ENCODE assay signal across 3 cellular contexts in the genomic region with DNA sequence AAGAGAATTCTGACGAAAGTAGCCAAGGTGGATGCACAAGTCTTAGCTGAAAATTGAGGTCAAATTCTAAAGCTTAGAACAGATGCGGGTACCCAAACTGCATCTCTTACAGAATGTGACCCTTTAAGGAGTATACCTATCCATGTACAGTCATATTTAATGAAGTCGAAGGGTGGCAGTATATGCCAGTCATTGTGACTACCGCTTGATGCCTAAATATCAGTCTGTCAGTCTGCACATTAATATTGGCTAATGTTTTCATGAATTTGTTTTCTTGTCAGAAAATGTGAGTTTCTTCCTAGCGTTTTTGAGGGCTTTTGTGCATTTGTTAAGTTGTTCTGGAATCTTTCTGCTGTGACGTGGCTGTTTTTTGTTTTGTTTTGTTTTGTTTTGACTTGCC.
TF ChIP-seq lines count a peak whose summit lies in the region.

No MANE protein-coding gene starts in this region.

TF ChIP-seq in A549, 52 proteins besides CTCF, POLR2A, EP300 and RAD21:
- TF ChIP-seq TP53 (CRISPR knock-in tag; IDR thresholded peaks at IDR 0.05) (no peak), HDAC2 (IDR thresholded peaks at IDR 0.05) (no peak), RNF2 (IDR thresholded peaks at IDR 0.05; ENCODE audit: borderline replicate concordance, low read depth) (no peak), NFE2L2 (conservative IDR thresholded peaks at IDR 0.05; ENCODE audit: low read length) (peak; percentile 68)

TF ChIP-seq in GM23338, 12 proteins besides CTCF, POLR2A, EP300 and RAD21:
- no peak for TF ChIP-seq JUNB (IDR thresholded peaks at IDR 0.05; ENCODE audit: unreplicated experiment)
- TF ChIP-seq, protein P1, sequence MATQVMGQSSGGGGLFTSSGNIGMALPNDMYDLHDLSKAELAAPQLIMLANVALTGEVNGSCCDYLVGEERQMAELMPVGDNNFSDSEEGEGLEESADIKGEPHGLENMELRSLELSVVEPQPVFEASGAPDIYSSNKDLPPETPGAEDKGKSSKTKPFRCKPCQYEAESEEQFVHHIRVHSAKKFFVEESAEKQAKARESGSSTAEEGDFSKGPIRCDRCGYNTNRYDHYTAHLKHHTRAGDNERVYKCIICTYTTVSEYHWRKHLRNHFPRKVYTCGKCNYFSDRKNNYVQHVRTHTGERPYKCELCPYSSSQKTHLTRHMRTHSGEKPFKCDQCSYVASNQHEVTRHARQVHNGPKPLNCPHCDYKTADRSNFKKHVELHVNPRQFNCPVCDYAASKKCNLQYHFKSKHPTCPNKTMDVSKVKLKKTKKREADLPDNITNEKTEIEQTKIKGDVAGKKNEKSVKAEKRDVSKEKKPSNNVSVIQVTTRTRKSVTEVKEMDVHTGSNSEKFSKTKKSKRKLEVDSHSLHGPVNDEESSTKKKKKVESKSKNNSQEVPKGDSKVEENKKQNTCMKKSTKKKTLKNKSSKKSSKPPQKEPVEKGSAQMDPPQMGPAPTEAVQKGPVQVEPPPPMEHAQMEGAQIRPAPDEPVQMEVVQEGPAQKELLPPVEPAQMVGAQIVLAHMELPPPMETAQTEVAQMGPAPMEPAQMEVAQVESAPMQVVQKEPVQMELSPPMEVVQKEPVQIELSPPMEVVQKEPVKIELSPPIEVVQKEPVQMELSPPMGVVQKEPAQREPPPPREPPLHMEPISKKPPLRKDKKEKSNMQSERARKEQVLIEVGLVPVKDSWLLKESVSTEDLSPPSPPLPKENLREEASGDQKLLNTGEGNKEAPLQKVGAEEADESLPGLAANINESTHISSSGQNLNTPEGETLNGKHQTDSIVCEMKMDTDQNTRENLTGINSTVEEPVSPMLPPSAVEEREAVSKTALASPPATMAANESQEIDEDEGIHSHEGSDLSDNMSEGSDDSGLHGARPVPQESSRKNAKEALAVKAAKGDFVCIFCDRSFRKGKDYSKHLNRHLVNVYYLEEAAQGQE (IDR thresholded peaks at IDR 0.05; ENCODE audit: unreplicated experiment): no peak
TF ChIP-seq in GM23338: peak in this region for 0.

TF ChIP-seq in H1, 55 proteins besides CTCF, POLR2A, EP300 and RAD21:
- TF ChIP-seq EGR1 (IDR thresholded peaks at IDR 0.05; ENCODE audit: borderline replicate concordance, low read depth, low read length): no peak
- no peak for TF ChIP-seq BACH1 (IDR thresholded peaks at IDR 0.05; ENCODE audit: low read length)
- no peak for TF ChIP-seq KDM4A (IDR thresholded peaks at IDR 0.05; ENCODE audit: low read depth, low read length, severe bottlenecking)
- TF ChIP-seq RBBP5 (IDR thresholded peaks at IDR 0.05; ENCODE audit: borderline replicate concordance, low read depth, low read length): no peak
- TF ChIP-seq, protein P2, sequence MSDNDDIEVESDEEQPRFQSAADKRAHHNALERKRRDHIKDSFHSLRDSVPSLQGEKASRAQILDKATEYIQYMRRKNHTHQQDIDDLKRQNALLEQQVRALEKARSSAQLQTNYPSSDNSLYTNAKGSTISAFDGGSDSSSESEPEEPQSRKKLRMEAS (IDR thresholded peaks at IDR 0.05): no peak
- TF ChIP-seq TEAD4 (IDR thresholded peaks at IDR 0.05; ENCODE audit: low read depth, low read length): no peak
- TF ChIP-seq, protein P3, sequence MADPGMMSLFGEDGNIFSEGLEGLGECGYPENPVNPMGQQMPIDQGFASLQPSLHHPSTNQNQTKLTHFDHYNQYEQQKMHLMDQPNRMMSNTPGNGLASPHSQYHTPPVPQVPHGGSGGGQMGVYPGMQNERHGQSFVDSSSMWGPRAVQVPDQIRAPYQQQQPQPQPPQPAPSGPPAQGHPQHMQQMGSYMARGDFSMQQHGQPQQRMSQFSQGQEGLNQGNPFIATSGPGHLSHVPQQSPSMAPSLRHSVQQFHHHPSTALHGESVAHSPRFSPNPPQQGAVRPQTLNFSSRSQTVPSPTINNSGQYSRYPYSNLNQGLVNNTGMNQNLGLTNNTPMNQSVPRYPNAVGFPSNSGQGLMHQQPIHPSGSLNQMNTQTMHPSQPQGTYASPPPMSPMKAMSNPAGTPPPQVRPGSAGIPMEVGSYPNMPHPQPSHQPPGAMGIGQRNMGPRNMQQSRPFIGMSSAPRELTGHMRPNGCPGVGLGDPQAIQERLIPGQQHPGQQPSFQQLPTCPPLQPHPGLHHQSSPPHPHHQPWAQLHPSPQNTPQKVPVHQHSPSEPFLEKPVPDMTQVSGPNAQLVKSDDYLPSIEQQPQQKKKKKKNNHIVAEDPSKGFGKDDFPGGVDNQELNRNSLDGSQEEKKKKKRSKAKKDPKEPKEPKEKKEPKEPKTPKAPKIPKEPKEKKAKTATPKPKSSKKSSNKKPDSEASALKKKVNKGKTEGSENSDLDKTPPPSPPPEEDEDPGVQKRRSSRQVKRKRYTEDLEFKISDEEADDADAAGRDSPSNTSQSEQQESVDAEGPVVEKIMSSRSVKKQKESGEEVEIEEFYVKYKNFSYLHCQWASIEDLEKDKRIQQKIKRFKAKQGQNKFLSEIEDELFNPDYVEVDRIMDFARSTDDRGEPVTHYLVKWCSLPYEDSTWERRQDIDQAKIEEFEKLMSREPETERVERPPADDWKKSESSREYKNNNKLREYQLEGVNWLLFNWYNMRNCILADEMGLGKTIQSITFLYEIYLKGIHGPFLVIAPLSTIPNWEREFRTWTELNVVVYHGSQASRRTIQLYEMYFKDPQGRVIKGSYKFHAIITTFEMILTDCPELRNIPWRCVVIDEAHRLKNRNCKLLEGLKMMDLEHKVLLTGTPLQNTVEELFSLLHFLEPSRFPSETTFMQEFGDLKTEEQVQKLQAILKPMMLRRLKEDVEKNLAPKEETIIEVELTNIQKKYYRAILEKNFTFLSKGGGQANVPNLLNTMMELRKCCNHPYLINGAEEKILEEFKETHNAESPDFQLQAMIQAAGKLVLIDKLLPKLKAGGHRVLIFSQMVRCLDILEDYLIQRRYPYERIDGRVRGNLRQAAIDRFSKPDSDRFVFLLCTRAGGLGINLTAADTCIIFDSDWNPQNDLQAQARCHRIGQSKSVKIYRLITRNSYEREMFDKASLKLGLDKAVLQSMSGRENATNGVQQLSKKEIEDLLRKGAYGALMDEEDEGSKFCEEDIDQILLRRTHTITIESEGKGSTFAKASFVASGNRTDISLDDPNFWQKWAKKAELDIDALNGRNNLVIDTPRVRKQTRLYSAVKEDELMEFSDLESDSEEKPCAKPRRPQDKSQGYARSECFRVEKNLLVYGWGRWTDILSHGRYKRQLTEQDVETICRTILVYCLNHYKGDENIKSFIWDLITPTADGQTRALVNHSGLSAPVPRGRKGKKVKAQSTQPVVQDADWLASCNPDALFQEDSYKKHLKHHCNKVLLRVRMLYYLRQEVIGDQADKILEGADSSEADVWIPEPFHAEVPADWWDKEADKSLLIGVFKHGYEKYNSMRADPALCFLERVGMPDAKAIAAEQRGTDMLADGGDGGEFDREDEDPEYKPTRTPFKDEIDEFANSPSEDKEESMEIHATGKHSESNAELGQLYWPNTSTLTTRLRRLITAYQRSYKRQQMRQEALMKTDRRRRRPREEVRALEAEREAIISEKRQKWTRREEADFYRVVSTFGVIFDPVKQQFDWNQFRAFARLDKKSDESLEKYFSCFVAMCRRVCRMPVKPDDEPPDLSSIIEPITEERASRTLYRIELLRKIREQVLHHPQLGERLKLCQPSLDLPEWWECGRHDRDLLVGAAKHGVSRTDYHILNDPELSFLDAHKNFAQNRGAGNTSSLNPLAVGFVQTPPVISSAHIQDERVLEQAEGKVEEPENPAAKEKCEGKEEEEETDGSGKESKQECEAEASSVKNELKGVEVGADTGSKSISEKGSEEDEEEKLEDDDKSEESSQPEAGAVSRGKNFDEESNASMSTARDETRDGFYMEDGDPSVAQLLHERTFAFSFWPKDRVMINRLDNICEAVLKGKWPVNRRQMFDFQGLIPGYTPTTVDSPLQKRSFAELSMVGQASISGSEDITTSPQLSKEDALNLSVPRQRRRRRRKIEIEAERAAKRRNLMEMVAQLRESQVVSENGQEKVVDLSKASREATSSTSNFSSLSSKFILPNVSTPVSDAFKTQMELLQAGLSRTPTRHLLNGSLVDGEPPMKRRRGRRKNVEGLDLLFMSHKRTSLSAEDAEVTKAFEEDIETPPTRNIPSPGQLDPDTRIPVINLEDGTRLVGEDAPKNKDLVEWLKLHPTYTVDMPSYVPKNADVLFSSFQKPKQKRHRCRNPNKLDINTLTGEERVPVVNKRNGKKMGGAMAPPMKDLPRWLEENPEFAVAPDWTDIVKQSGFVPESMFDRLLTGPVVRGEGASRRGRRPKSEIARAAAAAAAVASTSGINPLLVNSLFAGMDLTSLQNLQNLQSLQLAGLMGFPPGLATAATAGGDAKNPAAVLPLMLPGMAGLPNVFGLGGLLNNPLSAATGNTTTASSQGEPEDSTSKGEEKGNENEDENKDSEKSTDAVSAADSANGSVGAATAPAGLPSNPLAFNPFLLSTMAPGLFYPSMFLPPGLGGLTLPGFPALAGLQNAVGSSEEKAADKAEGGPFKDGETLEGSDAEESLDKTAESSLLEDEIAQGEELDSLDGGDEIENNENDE (IDR thresholded peaks at IDR 0.05; ENCODE audit: insufficient replicate concordance, low read length): no peak
- TF ChIP-seq, protein P4, sequence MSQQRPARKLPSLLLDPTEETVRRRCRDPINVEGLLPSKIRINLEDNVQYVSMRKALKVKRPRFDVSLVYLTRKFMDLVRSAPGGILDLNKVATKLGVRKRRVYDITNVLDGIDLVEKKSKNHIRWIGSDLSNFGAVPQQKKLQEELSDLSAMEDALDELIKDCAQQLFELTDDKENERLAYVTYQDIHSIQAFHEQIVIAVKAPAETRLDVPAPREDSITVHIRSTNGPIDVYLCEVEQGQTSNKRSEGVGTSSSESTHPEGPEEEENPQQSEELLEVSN (IDR thresholded peaks at IDR 0.05): no peak
- no peak for TF ChIP-seq HDAC6 (IDR thresholded peaks at IDR 0.05; ENCODE audit: low read depth, low read length)
- TF ChIP-seq, protein P5, sequence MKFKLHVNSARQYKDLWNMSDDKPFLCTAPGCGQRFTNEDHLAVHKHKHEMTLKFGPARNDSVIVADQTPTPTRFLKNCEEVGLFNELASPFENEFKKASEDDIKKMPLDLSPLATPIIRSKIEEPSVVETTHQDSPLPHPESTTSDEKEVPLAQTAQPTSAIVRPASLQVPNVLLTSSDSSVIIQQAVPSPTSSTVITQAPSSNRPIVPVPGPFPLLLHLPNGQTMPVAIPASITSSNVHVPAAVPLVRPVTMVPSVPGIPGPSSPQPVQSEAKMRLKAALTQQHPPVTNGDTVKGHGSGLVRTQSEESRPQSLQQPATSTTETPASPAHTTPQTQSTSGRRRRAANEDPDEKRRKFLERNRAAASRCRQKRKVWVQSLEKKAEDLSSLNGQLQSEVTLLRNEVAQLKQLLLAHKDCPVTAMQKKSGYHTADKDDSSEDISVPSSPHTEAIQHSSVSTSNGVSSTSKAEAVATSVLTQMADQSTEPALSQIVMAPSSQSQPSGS (IDR thresholded peaks at IDR 0.05; ENCODE audit: low read length): no peak
- no peak for TF ChIP-seq YY1 (IDR thresholded peaks at IDR 0.05; ENCODE audit: low read depth, low read length)
- no peak for TF ChIP-seq POU5F1 (IDR thresholded peaks at IDR 0.05; ENCODE audit: low read depth, low read length)
- no peak for TF ChIP-seq CTBP2 (IDR thresholded peaks at IDR 0.05; ENCODE audit: borderline replicate concordance, insufficient read depth, insufficient read length, low read length)
- no peak for TF ChIP-seq CBX5 (IDR thresholded peaks at IDR 0.05; ENCODE audit: low read depth, low read length)
- no peak for TF ChIP-seq NRF1 (IDR thresholded peaks at IDR 0.05; ENCODE audit: low read depth, low read length)
- no peak for TF ChIP-seq SP1 (IDR thresholded peaks at IDR 0.05; ENCODE audit: low read depth, low read length)
- TF ChIP-seq TCF12 (IDR thresholded peaks at IDR 0.05; ENCODE audit: low read depth, low read length): no peak
